ENCODE assay signal across 19 cellular contexts in the genomic region with DNA sequence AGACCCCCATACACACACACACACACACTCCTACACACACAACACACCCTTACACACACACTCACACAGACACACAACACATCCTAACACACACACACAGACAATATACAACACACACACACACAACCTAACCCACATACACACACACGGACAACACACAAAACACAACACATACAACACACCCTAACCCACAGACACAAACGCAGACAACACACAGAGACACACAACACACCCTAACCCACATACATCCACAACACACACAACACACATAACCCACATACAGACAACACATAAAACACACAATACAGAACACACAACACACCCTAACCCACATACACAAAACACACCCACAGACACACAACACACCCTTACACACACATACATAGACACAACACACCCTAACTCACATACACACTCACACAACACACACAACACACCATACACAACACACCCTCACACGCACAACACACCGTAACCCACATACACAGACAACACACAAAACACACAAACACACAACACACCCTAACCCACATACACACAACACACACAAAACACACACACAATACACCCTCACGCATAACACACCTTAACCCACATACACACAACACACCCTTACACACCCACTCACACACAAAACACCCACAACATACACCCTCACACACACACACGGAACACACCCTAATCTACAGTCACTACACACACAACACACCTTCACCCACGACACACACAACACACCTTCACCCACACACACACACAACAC. TPM values are rescaled to one million over a fixed set of nuclear protein-coding genes. Genes with fewer than 3 reads are reported as not detected.
DNase-seq lines count a peak whose midpoint lies in the region; ATAC-seq, FAIRE-seq and TF ChIP-seq lines count a peak whose summit lies in the region.
"Had no signal": no experiment of that assay in that cellular context is flagged by ENCODE, and none has a peak within 500 bp of the region (broad histone marks: within the 10 kb centered on the region; RNA-seq: fewer than 3 reads in every experiment).

No MANE protein-coding gene starts in this region.

- H3K36me3 Mint-ChIP-seq in CD8-positive, alpha-beta T cell, result no peaks in the 10 kb centered on the region
- peaks cover 8% of the 10 kb centered on the region for H3K36me3 Mint-ChIP-seq in neural progenitor cell
- H3K36me3 Mint-ChIP-seq: activated naive CD4-positive, alpha-beta T cell treated with anti-CD3 and anti-CD28 coated beads, Interleukin-2, amount 10 ng/mL, durations not matched to agents 7 days and 5 days; stimulated activated effector memory CD8-positive, alpha-beta T cell treated with anti-CD3 and anti-CD28 coated beads, Interleukin-12 subunit alpha, Interleukin-12 subunit beta, amount 100 ng/mL, for 72 hours had no signal

- dilution Hi-C loops in endothelial cell of umbilical vein (cut with MboI; ENCODE audit: extremely low pct_ligation_motif_present, low sequenced_read_pairs), result no loop called here

- H3K27ac Mint-ChIP-seq in CD8-positive, alpha-beta T cell, result no peak overlapping the region
- H3K27ac Mint-ChIP-seq in neural progenitor cell, result no peak overlapping the region
- H3K27ac Mint-ChIP-seq: activated CD8-positive, alpha-beta T cell treated with anti-CD3 and anti-CD28 coated beads for 36 hours; activated naive CD4-positive, alpha-beta T cell treated with anti-CD3 and anti-CD28 coated beads, Interleukin-2, amount 10 ng/mL, durations not matched to agents 7 days and 5 days; activated T-cell treated with anti-CD3 and anti-CD28 coated beads, Interleukin-2, amount 50 U/mL, for 24 hours; stimulated activated effector memory CD8-positive, alpha-beta T cell treated with anti-CD3 and anti-CD28 coated beads, Interleukin-12 subunit alpha, Interleukin-12 subunit beta, amount 100 ng/mL, for 72 hours had no signal

- no peaks in the 10 kb centered on the region for H3K79me2 ChIP-seq in endothelial cell of umbilical vein (ENCODE audit: control insufficient read depth, insufficient read depth, low read length)
- H3K79me2 ChIP-seq in neural progenitor cell (ENCODE audit: low read depth), result no peaks in the 10 kb centered on the region
- H3K79me2 ChIP-seq in PC-3 (ENCODE audit: low read length), result no peaks in the 10 kb centered on the region

- no peak overlapping the region for H3K27ac ChIP-seq in CD8-positive, alpha-beta T cell (ENCODE audit: low read depth, low read length)
- H3K27ac ChIP-seq in HUES48 (ENCODE audit: low read depth, low read length) (no peak overlapping the region), endothelial cell of umbilical vein (ENCODE audit: insufficient read depth, low read depth, low read length) (no peak overlapping the region), neural progenitor cell (no peak overlapping the region), PC-3 (ENCODE audit: low read length) (no peak overlapping the region)
- H3K27ac ChIP-seq: testis had no signal

- no peak overlapping the region for H3K9ac ChIP-seq in HUES48 (ENCODE audit: low read depth, low read length)
- H3K9ac ChIP-seq in endothelial cell of umbilical vein (replicated peaks; ENCODE audit: extremely low read depth, insufficient read depth, low read length), result no peak overlapping the region
- no peak overlapping the region for H3K9ac ChIP-seq in neural progenitor cell
- no peak overlapping the region for H3K9ac ChIP-seq in PC-3 (ENCODE audit: low read length)

- BruUV-seq in endothelial cell of umbilical vein (replicated peaks; lab: Mats Ljungman, UMichigan), result TSS peak; percentile 23
- no TSS peak for BruUV-seq in PC-3 (replicated peaks; lab: Mats Ljungman, UMichigan)

- intact Hi-C loops in CD8-positive, alpha-beta T cell (cut with DNase I, micrococcal nuclease), result loop anchor here (5.0 kb wide), 1 partner anchor 262 kb away; no protein-coding TSS in a partner anchor
- intact Hi-C loops in endothelial cell of umbilical vein (cut with micrococcal nuclease), result no loop called here
- intact Hi-C loops in PC-3 (cut with micrococcal nuclease), result no loop called here

- FAIRE-seq in endothelial cell of umbilical vein (lab: Jason Lieb, UNC), result no peak

- peak overlapping the region; percentile 67 for H2AFZ ChIP-seq in endothelial cell of umbilical vein (ENCODE audit: low read depth, low read length)
- no peak overlapping the region for H2AFZ ChIP-seq in neural progenitor cell (replicated peaks)
- H2AFZ ChIP-seq in PC-3 (ENCODE audit: low read length), result no peak overlapping the region

- POLR2A ChIA-PET in CD8-positive, alpha-beta T cell (lab: Charles Lee), result no interaction called here
- POLR2A ChIA-PET in endothelial cell of umbilical vein (lab: Charles Lee) (interaction anchor here (1.0 kb wide), 1 partner anchor 42 kb away, joined by 4 read pairs; no protein-coding TSS in a partner anchor), PC-3 (lab: Charles Lee; ENCODE audit: unreplicated experiment) (no interaction called here)

- no peaks in the 10 kb centered on the region for H4K20me1 ChIP-seq in endothelial cell of umbilical vein (replicated peaks; ENCODE audit: control insufficient read depth, extremely low read depth, insufficient read depth, low read length)
- H4K20me1 ChIP-seq in neural progenitor cell (ENCODE audit: low read depth), result no peaks in the 10 kb centered on the region
- H4K20me1 ChIP-seq in PC-3 (ENCODE audit: low read length), result no peaks in the 10 kb centered on the region

- peaks cover 26% of the 10 kb centered on the region for H3K4me1 ChIP-seq in CD8-positive, alpha-beta T cell (ENCODE audit: insufficient read depth, low read length)
- H3K4me1 ChIP-seq in HUES48 (ENCODE audit: control insufficient read depth, insufficient read depth, low read length) (peaks cover 5% of the 10 kb centered on the region), endothelial cell of umbilical vein (ENCODE audit: control insufficient read depth, extremely low read depth, insufficient read depth, low read length) (peaks cover 17% of the 10 kb centered on the region), neural progenitor cell (peaks cover 11% of the 10 kb centered on the region), PC-3 (ENCODE audit: insufficient read depth, low read length) (no peaks in the 10 kb centered on the region)

- H3K9me2 ChIP-seq in PC-3 (replicated peaks; ENCODE audit: low read length), result no peaks in the 10 kb centered on the region

- DNase-seq in CD8-positive, alpha-beta T cell, result no peak
- no peak for DNase-seq in endothelial cell of umbilical vein (ENCODE audit: low read depth, low spot score)
- no peak for DNase-seq in neural progenitor cell (ENCODE audit: low spot score)
- DNase-seq in NCI-H446 (lab: John Stamatoyannopoulos, UW), result no peak
- DNase-seq in PC-3, result no peak
- DNase-seq: Karpas-422, NCI-H1092, NCI-H2081 treated with DMSO at 0.1 percent for 48 hours, NCI-H510A treated with DMSO at 0.1 percent for 48 hours, T1000 had no signal

- H3K36me3 ChIP-seq in CD8-positive, alpha-beta T cell (ENCODE audit: insufficient read depth, low read length), result no peaks in the 10 kb centered on the region
- H3K36me3 ChIP-seq in HUES48 (ENCODE audit: control insufficient read depth, insufficient read depth, low read length) (no peaks in the 10 kb centered on the region), endothelial cell of umbilical vein (ENCODE audit: control insufficient read depth in 2 of 2, extremely low read depth in 1 of 2, insufficient read depth in 2 of 2, low read length in 2 of 2) (no peaks in the 10 kb centered on the region), neural progenitor cell (no peaks in the 10 kb centered on the region), PC-3 (ENCODE audit: low read depth, low read length) (no peaks in the 10 kb centered on the region)

- H3K4me2 ChIP-seq in endothelial cell of umbilical vein (ENCODE audit: insufficient read depth, low read length) (peak overlapping the region; percentile 3), neural progenitor cell (peak overlapping the region; percentile 72), PC-3 (ENCODE audit: low read length) (no peak overlapping the region)

- no peak for TF ChIP-seq CTCF in CD8-positive, alpha-beta T cell (IDR thresholded peaks at IDR 0.05)
- TF ChIP-seq CTCF in endothelial cell of umbilical vein (IDR thresholded peaks at IDR 0.05; ENCODE audit: extremely low read depth in 1 of 2, insufficient read depth in 1 of 2, low read depth in 1 of 2, low read length in 2 of 2), result no peak
- TF ChIP-seq CTCF in neural progenitor cell (IDR thresholded peaks at IDR 0.05), result no peak
- no peak for TF ChIP-seq CTCF in PC-3 (conservative IDR thresholded peaks at IDR 0.05; ENCODE audit: low read depth, low read length)

- no peaks in the 10 kb centered on the region for H3K27me3 Mint-ChIP-seq in CD8-positive, alpha-beta T cell (ENCODE audit: low read depth)
- H3K27me3 Mint-ChIP-seq in neural progenitor cell (ENCODE audit: insufficient read depth, low read depth), result peaks cover 2% of the 10 kb centered on the region
- H3K27me3 Mint-ChIP-seq: activated T-cell treated with anti-CD3 and anti-CD28 coated beads, Interleukin-2, amount 50 U/mL, for 24 hours had no signal

- no peaks in the 10 kb centered on the region for H3K9me3 ChIP-seq in CD8-positive, alpha-beta T cell (ENCODE audit: low read length)
- H3K9me3 ChIP-seq in HUES48 (ENCODE audit: control insufficient read depth, insufficient read depth, low read length) (no peaks in the 10 kb centered on the region), endothelial cell of umbilical vein (replicated peaks; ENCODE audit: control insufficient read depth, insufficient read depth, low read length) (no peaks in the 10 kb centered on the region), neural progenitor cell (ENCODE audit: low read depth) (no peaks in the 10 kb centered on the region), PC-3 (ENCODE audit: low read length) (no peaks in the 10 kb centered on the region)
- H3K9me3 ChIP-seq: testis had no signal

- no peak for TF ChIP-seq POLR2A in endothelial cell of umbilical vein (IDR thresholded peaks at IDR 0.05; ENCODE audit: low read depth, low read length)

- peaks cover 27% of the 10 kb centered on the region for H3F3A ChIP-seq in neural progenitor cell (ENCODE audit: low read depth)
- H3F3A ChIP-seq in PC-3 (ENCODE audit: low read length, unreplicated experiment), result no peaks in the 10 kb centered on the region

- CTCF ChIA-PET in CD8-positive, alpha-beta T cell (lab: Charles Lee), result no interaction called here
- CTCF ChIA-PET in endothelial cell of umbilical vein (lab: Charles Lee) (interaction anchor here (0.9 to 1.9 kb wide), 8 partner anchors 10 to 129 kb away, joined by 3 to 27 read pairs (median 6); no protein-coding TSS in a partner anchor), PC-3 (lab: Charles Lee) (no interaction called here)

- H3K4me3 ChIP-seq in CD8-positive, alpha-beta T cell (ENCODE audit: low read depth, low read length), result peak overlapping the region; percentile 11
- H3K4me3 ChIP-seq in HUES48 (ENCODE audit: low read depth, low read length) (peak overlapping the region; percentile 39; the same call in 1 of the 2 replicates), endothelial cell of umbilical vein (replicated peaks in 1 of 3; ENCODE audit: insufficient read depth in 1 of 3, low read depth in 1 of 3, low read length in 3 of 3) (no peak overlapping the region), neural progenitor cell (peak overlapping the region; percentile 25), PC-3 (ENCODE audit: low read length) (no peak overlapping the region)

- H3K9me1 ChIP-seq in endothelial cell of umbilical vein (replicated peaks; ENCODE audit: control insufficient read depth, extremely low read depth, insufficient read depth, low read length), result no peaks in the 10 kb centered on the region

- no peak for ATAC-seq in CD8-positive, alpha-beta T cell
- ATAC-seq in GM21737 (IDR thresholded peaks at IDR 0.05; ENCODE audit: unreplicated experiment) (no peak), PC-3 (no peak), HG02571 (IDR thresholded peaks at IDR 0.05; ENCODE audit: unreplicated experiment) (no peak)

- no peaks in the 10 kb centered on the region for H3K4me1 Mint-ChIP-seq in CD8-positive, alpha-beta T cell (ENCODE audit: low read depth)
- H3K4me1 Mint-ChIP-seq in neural progenitor cell, result peaks cover 22% of the 10 kb centered on the region
- H3K4me1 Mint-ChIP-seq: neural crest cell had no signal

- H3K4me3 Mint-ChIP-seq in CD8-positive, alpha-beta T cell, result no peak overlapping the region
- H3K4me3 Mint-ChIP-seq in neural progenitor cell, result no peak overlapping the region
- H3K4me3 Mint-ChIP-seq: activated CD8-positive, alpha-beta T cell treated with anti-CD3 and anti-CD28 coated beads for 36 hours; activated naive CD4-positive, alpha-beta T cell treated with anti-CD3 and anti-CD28 coated beads, Interleukin-2, amount 10 ng/mL, durations not matched to agents 7 days and 5 days; activated T-cell treated with anti-CD3 and anti-CD28 coated beads, Interleukin-2, amount 50 U/mL, for 24 hours; neural crest cell; stimulated activated effector memory CD8-positive, alpha-beta T cell treated with anti-CD3 and anti-CD28 coated beads, Interleukin-12 subunit alpha, Interleukin-12 subunit beta, amount 100 ng/mL, for 72 hours had no signal

- peaks cover 4% of the 10 kb centered on the region for H3K9me3 Mint-ChIP-seq in CD8-positive, alpha-beta T cell
- peaks cover 6% of the 10 kb centered on the region for H3K9me3 Mint-ChIP-seq in neural progenitor cell
- H3K9me3 Mint-ChIP-seq: activated CD8-positive, alpha-beta T cell treated with anti-CD3 and anti-CD28 coated beads for 36 hours; activated naive CD4-positive, alpha-beta T cell treated with anti-CD3 and anti-CD28 coated beads, Interleukin-2, amount 10 ng/mL, durations not matched to agents 7 days and 5 days; activated T-cell treated with anti-CD3 and anti-CD28 coated beads, Interleukin-2, amount 50 U/mL, for 24 hours; neural crest cell; stimulated activated effector memory CD8-positive, alpha-beta T cell treated with anti-CD3 and anti-CD28 coated beads, Interleukin-12 subunit alpha, Interleukin-12 subunit beta, amount 100 ng/mL, for 72 hours had no signal

- H3K27me3 ChIP-seq in CD8-positive, alpha-beta T cell (ENCODE audit: insufficient read depth, low read length), result no peaks in the 10 kb centered on the region
- H3K27me3 ChIP-seq in HUES48 (ENCODE audit: control insufficient read depth, insufficient read depth, low read length), result peaks cover 36% of the 10 kb centered on the region
- H3K27me3 ChIP-seq in endothelial cell of umbilical vein (ENCODE audit: control insufficient read depth in 2 of 2, insufficient read depth in 2 of 2, low read length in 2 of 2), result no peaks in the 10 kb centered on the region
- H3K27me3 ChIP-seq in neural progenitor cell, result peaks cover 57% of the 10 kb centered on the region
- H3K27me3 ChIP-seq in PC-3 (ENCODE audit: low read length), result no peaks in the 10 kb centered on the region
- H3K27me3 ChIP-seq: testis had no signal

RNA-seq across cellular contexts. Expression of gene ASGR1, which starts 4.4 kb away (rescaled TPM):
- under 1 TPM; 0.56 to 0.71 TPM for total RNA-seq in CD8-positive, alpha-beta T cell
- total RNA-seq in endothelial cell of umbilical vein (10.2 and 14.0 TPM in 2 replicates), neural progenitor cell (ENCODE audit: low replicate concordance) (3.1 and 4.4 TPM in 2 replicates), PC-3 (2014; rRNA removed) (0.95 and 2.2 TPM in 2 replicates)
- 12.5 and 13.7 TPM in 2 replicates for polyA plus RNA-seq in endothelial cell of umbilical vein
- 6.0 and 9.9 TPM in 2 replicates for polyA plus RNA-seq in endothelial cell of umbilical vein (2011; cell fraction: cytosol; rRNA removed)
- polyA plus RNA-seq in endothelial cell of umbilical vein (2011; cell fraction: nucleus; rRNA removed), result 18.4 and 19.4 TPM in 2 replicates
- 6.9 and 12.8 TPM in 2 replicates for polyA plus RNA-seq in endothelial cell of umbilical vein (2012)
- polyA minus RNA-seq in endothelial cell of umbilical vein, result 3.4 and 4.3 TPM in 2 replicates
- polyA minus RNA-seq in endothelial cell of umbilical vein (2011; cell fraction: cytosol; rRNA and poly(A)+ RNA removed), result not detected
- polyA minus RNA-seq in endothelial cell of umbilical vein (2011; cell fraction: nucleus; rRNA and poly(A)+ RNA removed), result 2.1 and 5.3 TPM in 2 replicates

RNA-seq across cellular contexts. Expression of gene DLG4, which starts 44.9 kb away (rescaled TPM):
- total RNA-seq in CD8-positive, alpha-beta T cell, result 1 to 10 TPM; 5.8 to 8.1 TPM
- total RNA-seq in endothelial cell of umbilical vein, result 26.6 and 34.6 TPM in 2 replicates
- 14.0 and 14.9 TPM in 2 replicates for polyA plus RNA-seq in endothelial cell of umbilical vein
- polyA plus RNA-seq in endothelial cell of umbilical vein (2011; cell fraction: cytosol; rRNA removed), result 17.2 and 19.0 TPM in 2 replicates
- polyA plus RNA-seq in endothelial cell of umbilical vein (2011; cell fraction: nucleus; rRNA removed), result 71.6 and 81.6 TPM in 2 replicates
- polyA plus RNA-seq in endothelial cell of umbilical vein (2012), result 18.9 and 29.0 TPM in 2 replicates
- 15.8 and 16.4 TPM in 2 replicates for polyA minus RNA-seq in endothelial cell of umbilical vein
- 1.4 TPM for polyA minus RNA-seq in endothelial cell of umbilical vein (2011; cell fraction: cytosol; rRNA and poly(A)+ RNA removed)
- polyA minus RNA-seq in endothelial cell of umbilical vein (2011; cell fraction: nucleus; rRNA and poly(A)+ RNA removed), result 20.5 and 23.2 TPM in 2 replicates
- total RNA-seq in neural progenitor cell (ENCODE audit: low replicate concordance), result 23.5 and 50.5 TPM in 2 replicates
- 6.5 and 12.8 TPM in 2 replicates for total RNA-seq in PC-3 (2014; rRNA removed)

RNA-seq across cellular contexts. Expression of gene ACADVL, which starts 45.0 kb away (rescaled TPM):
- 100 to 1,000 TPM; 264 to 275 TPM for total RNA-seq in CD8-positive, alpha-beta T cell
- total RNA-seq in endothelial cell of umbilical vein, result 300 and 308 TPM in 2 replicates
- polyA plus RNA-seq in endothelial cell of umbilical vein, result 376 and 423 TPM in 2 replicates
- 129 and 183 TPM in 2 replicates for polyA plus RNA-seq in endothelial cell of umbilical vein (2011; cell fraction: cytosol; rRNA removed)
- polyA plus RNA-seq in endothelial cell of umbilical vein (2011; cell fraction: nucleus; rRNA removed), result 3,752 and 4,902 TPM in 2 replicates
- polyA plus RNA-seq in endothelial cell of umbilical vein (2012), result 393 and 504 TPM in 2 replicates
- 202 and 203 TPM in 2 replicates for polyA minus RNA-seq in endothelial cell of umbilical vein
- polyA minus RNA-seq in endothelial cell of umbilical vein (2011; cell fraction: cytosol; rRNA and poly(A)+ RNA removed), result 186 TPM
- polyA minus RNA-seq in endothelial cell of umbilical vein (2011; cell fraction: nucleus; rRNA and poly(A)+ RNA removed), result 279 and 285 TPM in 2 replicates
- 86.7 and 194 TPM in 2 replicates for total RNA-seq in neural progenitor cell (ENCODE audit: low replicate concordance)
- total RNA-seq in PC-3 (2014; rRNA removed), result 558 and 646 TPM in 2 replicates

RNA-seq across cellular contexts. Expression of gene DVL2, which starts 59.5 kb away (rescaled TPM):
- 10 to 100 TPM; 46.9 to 49.3 TPM for total RNA-seq in CD8-positive, alpha-beta T cell
- total RNA-seq in endothelial cell of umbilical vein (52.1 and 55.9 TPM in 2 replicates), neural progenitor cell (ENCODE audit: low replicate concordance) (43.9 and 113 TPM in 2 replicates), PC-3 (2014; rRNA removed) (36.9 and 65.7 TPM in 2 replicates)
- polyA plus RNA-seq in endothelial cell of umbilical vein, result 15.8 and 17.2 TPM in 2 replicates
- 6.8 and 7.7 TPM in 2 replicates for polyA plus RNA-seq in endothelial cell of umbilical vein (2011; cell fraction: cytosol; rRNA removed)
- 25.0 and 28.6 TPM in 2 replicates for polyA plus RNA-seq in endothelial cell of umbilical vein (2011; cell fraction: nucleus; rRNA removed)
- polyA plus RNA-seq in endothelial cell of umbilical vein (2012), result 20.7 and 33.1 TPM in 2 replicates
- 41.1 and 45.0 TPM in 2 replicates for polyA minus RNA-seq in endothelial cell of umbilical vein
- polyA minus RNA-seq in endothelial cell of umbilical vein (2011; cell fraction: cytosol; rRNA and poly(A)+ RNA removed), result 12.0 TPM
- 30.8 and 37.6 TPM in 2 replicates for polyA minus RNA-seq in endothelial cell of umbilical vein (2011; cell fraction: nucleus; rRNA and poly(A)+ RNA removed)

Comparison
In these comparisons a context has a peak if more than half of its experiments do, and no peak if none do; other contexts are left out.
1. H3K4me3 ChIP-seq: peak in CD8-positive, alpha-beta T cell (single experiment), HUES48 (single experiment) and neural progenitor cell (single experiment); none in endothelial cell of umbilical vein (0 of 3) and PC-3 (single experiment).
2. intact Hi-C loops: an anchor here in CD8-positive, alpha-beta T cell (5.0 kb wide); none called in endothelial cell of umbilical vein and PC-3.